In the genomic region with DNA sequence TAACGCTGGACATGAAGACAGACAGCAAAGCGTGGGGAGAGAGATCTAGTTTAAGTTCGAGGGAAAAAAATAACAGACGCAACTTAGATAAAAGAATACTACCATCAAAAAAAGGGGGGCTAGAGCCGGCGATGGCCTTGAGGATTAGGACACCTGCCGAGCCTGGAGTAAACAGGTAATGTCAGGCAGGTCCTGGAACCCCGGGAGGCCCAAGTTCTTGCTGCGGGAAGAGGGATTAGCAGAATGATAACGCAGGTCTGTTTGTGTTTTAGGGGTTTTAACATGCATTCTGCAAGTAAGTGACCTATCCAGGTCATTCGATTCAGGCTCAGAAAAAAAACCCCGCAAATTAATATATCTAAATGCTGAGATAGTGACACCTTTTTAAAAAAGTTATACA, we compare ENCODE assay signal across 8 cellular contexts. TPM values are rescaled to one million over a fixed set of nuclear protein-coding genes. Genes with fewer than 3 reads are reported as not detected.
DNase-seq lines count a peak whose midpoint lies in the region; ATAC-seq and TF ChIP-seq lines count a peak whose summit lies in the region.

No MANE protein-coding gene starts in this region.

- H3K27ac Mint-ChIP-seq in brain, result peak overlapping the region; percentile 75 to 95 (median 82)

- H3K27ac ChIP-seq in lung (ENCODE audit: low read depth in 1 of 2, low read length in 1 of 2) (peak overlapping the region; percentile 70 to 95), transverse colon (peak overlapping the region; percentile 77 to 88 (median 84))

- H3K4me1 ChIP-seq in lung (ENCODE audit: control insufficient read depth in 2 of 2, insufficient read depth in 2 of 2, low read length in 2 of 2) (peaks cover 1 to 5% of the 10 kb centered on the region in 2 donors), transverse colon (peaks cover 0 to 14% (median 8%) of the 10 kb centered on the region in 4 donors)

- H3K9me3 ChIP-seq in lung (ENCODE audit: control insufficient read depth in 2 of 2, insufficient read depth in 1 of 2, low read length in 1 of 2) (no peaks in the 10 kb centered on the region), transverse colon (no peaks in the 10 kb centered on the region)

- 3 to 6% methylated on average over 12 of the region's 12 CpGs for WGBS in lung, 2 donors
- 1 to 2% methylated on average over 12 of the region's 12 CpGs for WGBS in transverse colon (ENCODE audit: low coverage in 1 of 2), 2 donors

- H3K4me3 ChIP-seq in lung (no peak overlapping the region), transverse colon (peak overlapping the region; percentile 91 to 99 (median 98))

- peaks cover 41% of the 10 kb centered on the region for H3K4me1 Mint-ChIP-seq in brain

- no peak for ATAC-seq in lung (ENCODE audit: insufficient read depth, low FRiP score)
- no peak for ATAC-seq in HG03039 (IDR thresholded peaks at IDR 0.05; ENCODE audit: unreplicated experiment)
- no peak for ATAC-seq in HG03565 (IDR thresholded peaks at IDR 0.05; ENCODE audit: unreplicated experiment)

- intact Hi-C loops in transverse colon (cut with DNase I; ENCODE audit: low total_unique reads), result loop anchor here (10.0 kb wide), 1 partner anchor 1898 kb away; no protein-coding TSS in a partner anchor

- TF ChIP-seq POLR2A in transverse colon (IDR thresholded peaks at IDR 0.05), result no peak

- H3K27me3 Mint-ChIP-seq in brain, result peaks cover 8% of the 10 kb centered on the region

- in situ Hi-C loops in transverse colon (cut with MboI; ENCODE audit: low pct_ligation_motif_present in 1 of 4, low pct_unique_long_range_greater_than_20kb in 1 of 4, low sequenced_read_pairs in 3 of 4), result no loop called here

- H3K9me3 Mint-ChIP-seq in brain, result no peaks in the 10 kb centered on the region

- H3K27me3 ChIP-seq in lung (ENCODE audit: control insufficient read depth, insufficient read depth) (no peaks in the 10 kb centered on the region), transverse colon (no peaks in the 10 kb centered on the region)

- TF ChIP-seq EP300 in transverse colon (IDR thresholded peaks at IDR 0.05; ENCODE audit: low read depth), result no peak

- TF ChIP-seq CTCF in brain (conservative IDR thresholded peaks at IDR 0.05) (no peak), lung (IDR thresholded peaks at IDR 0.05; ENCODE audit: control extremely low read depth, extremely low read depth) (no peak), transverse colon (IDR thresholded peaks at IDR 0.05) (no peak)

- peak overlapping the region; percentile 87 to 94 (median 91) for H3K4me3 Mint-ChIP-seq in brain

- H3K36me3 ChIP-seq in lung (ENCODE audit: control insufficient read depth in 2 of 2, insufficient read depth in 2 of 2, low read length in 2 of 2) (no peaks in the 10 kb centered on the region), transverse colon (no peaks in the 10 kb centered on the region)

- H3K36me3 Mint-ChIP-seq in brain, result no peaks in the 10 kb centered on the region

- DNase-seq in ELR (ENCODE audit: low read depth) (peak; percentile 10), M059J (ENCODE audit: low read depth) (peak; percentile 16), lung (ENCODE audit: low spot score) (no peak), transverse colon (peak; percentile 10), NCI-H2196 (lab: John Stamatoyannopoulos, UW; ENCODE audit: unreplicated experiment) (no peak)

RNA-seq across cellular contexts. Expression of a gene that starts 0.8 kb away (rescaled TPM):
- 1.2 and 4.0 TPM in 2 replicates for total RNA-seq in M059J (2014; rRNA removed; shearing (Covaris generic))
- polyA plus RNA-seq in brain (ENCODE audit: insufficient read depth, low read depth, low replicate concordance), result 2.7 TPM
- total RNA-seq in lung, result 1 to 10 TPM; 6.6 to 9.2 TPM
- polyA plus RNA-seq in lung, result 1 to 10 TPM; 2.2 to 2.6 TPM
- total RNA-seq in transverse colon, result 1 to 10 TPM; 1.6 to 8.0 (median 3.0) TPM

Comparison
In these comparisons a context has a peak if more than half of its experiments do, and no peak if none do; other contexts are left out.
1. DNase-seq: peak in ELR (single experiment), M059J (single experiment) and transverse colon (single experiment); none in lung (single experiment) and NCI-H2196 (single experiment).